ENCODE assay signal across 8 cellular contexts in the genomic region with DNA sequence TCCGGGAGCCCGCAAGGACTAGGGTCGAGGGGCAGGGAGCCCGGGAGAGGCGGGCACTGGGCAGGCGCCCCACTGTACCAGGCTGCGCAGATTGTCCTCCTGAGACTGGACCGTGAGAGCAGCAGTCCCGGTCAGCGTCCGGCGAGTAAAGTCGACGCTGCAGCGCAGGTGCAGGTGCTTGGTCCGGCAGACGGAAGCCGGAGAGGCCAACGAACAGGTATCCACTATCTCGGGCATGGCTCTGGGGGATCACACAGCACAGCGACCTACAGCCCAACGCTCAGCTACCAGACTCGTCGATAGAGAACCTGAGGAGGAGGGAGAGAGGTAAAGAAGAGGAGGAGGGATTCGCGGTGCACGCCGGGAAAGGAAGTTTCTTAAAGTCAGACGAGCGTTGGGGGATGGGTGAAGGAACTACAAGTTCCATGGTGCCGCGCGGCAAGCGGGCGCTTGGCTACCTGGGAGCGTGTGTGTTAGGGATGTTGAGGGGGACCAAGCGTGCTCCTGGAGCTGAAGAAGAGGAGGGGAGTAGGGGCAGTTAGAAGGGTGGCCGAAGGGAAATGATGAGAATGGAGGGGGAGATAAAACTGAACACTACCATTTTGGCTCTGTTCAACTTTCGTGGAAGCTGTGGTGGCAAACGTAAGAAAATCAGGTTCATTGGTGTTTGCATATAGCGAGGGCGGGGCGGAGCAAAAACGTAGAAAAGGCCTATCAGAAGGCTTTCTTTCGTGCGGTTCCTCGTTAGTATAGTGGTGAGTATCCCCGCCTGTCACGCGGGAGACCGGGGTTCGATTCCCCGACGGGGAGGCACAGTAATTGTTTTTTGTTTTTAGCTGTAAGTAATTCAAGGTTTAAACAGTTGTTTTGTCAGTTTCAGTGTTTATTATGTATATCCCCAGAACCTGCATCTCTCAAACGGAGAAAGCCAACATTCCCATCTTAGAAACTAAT. TPM values are rescaled to one million over a fixed set of nuclear protein-coding genes. Genes with fewer than 3 reads are reported as not detected.
DNase-seq lines count a peak whose midpoint lies in the region; ATAC-seq, FAIRE-seq and TF ChIP-seq lines count a peak whose summit lies in the region.

A gene (minus strand): TSS at position 305 of the 954 bp plus-strand sequence. CDS start 68 bp downstream, at position 237.

- H3K9me3 ChIP-seq in WERI-Rb-1 (ENCODE audit: severe bottlenecking) (no peaks in the 10 kb centered on the region), smooth muscle cell (replicated peaks; ENCODE audit: low read depth) (no peaks in the 10 kb centered on the region)

- H3K27me3 ChIP-seq in WERI-Rb-1 (ENCODE audit: insufficient read depth, low read depth, severe bottlenecking), result no peaks in the 10 kb centered on the region
- H3K27me3 ChIP-seq in bronchial epithelial cell (ENCODE audit: control insufficient read depth, insufficient read depth, low read length), result no peaks in the 10 kb centered on the region
- no peaks in the 10 kb centered on the region for H3K27me3 ChIP-seq in smooth muscle cell (ENCODE audit: low read depth)

- H3K4me3 ChIP-seq in WERI-Rb-1 (ENCODE audit: low read depth, low read length) (peak within 1 kb of the TSS; percentile 71), bronchial epithelial cell (ENCODE audit: low read depth, low read length) (peak within 1 kb of the TSS; percentile 95), smooth muscle cell (peak within 1 kb of the TSS; percentile 87)

- DNase-seq in AG08395 (ENCODE audit: low spot score), result peak; percentile 95
- DNase-seq in NCI-H2227 (lab: John Stamatoyannopoulos, UW; ENCODE audit: unreplicated experiment), result peak; percentile 99
- DNase-seq in WERI-Rb-1, result peak; percentile 98
- peak; percentile 98 for DNase-seq in bronchial epithelial cell (ENCODE audit: low read depth)
- DNase-seq in iPS-NIHi7 (ENCODE audit: extremely low spot score), result peak; percentile 97
- peak; percentile 95 for DNase-seq in smooth muscle cell (lab: John Stamatoyannopoulos, UW; ENCODE audit: unreplicated experiment)

- peak within 1 kb of the TSS; percentile 98 for H2AFZ ChIP-seq in smooth muscle cell (ENCODE audit: low read depth)

- H3K4me2 ChIP-seq in smooth muscle cell, result peak within 1 kb of the TSS; percentile 87

- peaks cover 18% of the 10 kb centered on the region for H3K4me1 ChIP-seq in smooth muscle cell (ENCODE audit: low read depth)

- 2% methylated on average over 49 of the region's 55 CpGs for WGBS in smooth muscle cell (ENCODE audit: low lambda C conversion rate)

- TF ChIP-seq CTCF in WERI-Rb-1 (IDR thresholded peaks at IDR 0.05; ENCODE audit: low read depth, low read length) (no peak), bronchial epithelial cell (IDR thresholded peaks at IDR 0.05; ENCODE audit: insufficient read depth, low read length, severe bottlenecking) (no peak), smooth muscle cell (IDR thresholded peaks at IDR 0.05; ENCODE audit: borderline replicate concordance, insufficient read depth, poor library complexity, severe bottlenecking) (no peak)

- H4K20me1 ChIP-seq in smooth muscle cell (ENCODE audit: low read depth), result no peaks in the 10 kb centered on the region

- ATAC-seq in GM18909 (IDR thresholded peaks at IDR 0.05; ENCODE audit: poor library complexity, unreplicated experiment), result peak; percentile 93
- peak; percentile 90 for ATAC-seq in HG03159 (IDR thresholded peaks at IDR 0.05; ENCODE audit: unreplicated experiment)

- no peak for FAIRE-seq in bronchial epithelial cell (lab: Jason Lieb, UNC)

- peaks cover 4% of the 10 kb centered on the region for H3F3A ChIP-seq in smooth muscle cell (ENCODE audit: low read depth)

- H3K36me3 ChIP-seq in WERI-Rb-1 (no peaks in the 10 kb centered on the region), bronchial epithelial cell (ENCODE audit: control insufficient read depth, insufficient read depth, low read length) (no peaks in the 10 kb centered on the region), smooth muscle cell (ENCODE audit: low read depth) (no peaks in the 10 kb centered on the region)

- peaks cover 19% of the 10 kb centered on the region for H3K79me2 ChIP-seq in smooth muscle cell (ENCODE audit: low read depth)

- peak within 1 kb of the TSS; percentile 38 for H3K9ac ChIP-seq in smooth muscle cell (ENCODE audit: low read depth)

- H3K27ac ChIP-seq in WERI-Rb-1 (peak within 1 kb of the TSS; percentile 70), smooth muscle cell (ENCODE audit: low read depth) (peak within 1 kb of the TSS; percentile 32)

RNA-seq across cellular contexts. Expression of the gene that starts here (rescaled TPM):
- total RNA-seq in bronchial epithelial cell, result 66.2 and 83.5 TPM in 2 replicates
- total RNA-seq in smooth muscle cell, result 68.1 and 74.4 TPM in 2 replicates
- 32.4 and 33.9 TPM in 2 replicates for polyA plus RNA-seq in smooth muscle cell

Comparison
In these comparisons a context has a peak if more than half of its experiments do, and no peak if none do; other contexts are left out.
1. Peak in every context shown above with its lines: DNase-seq, ATAC-seq, H3K4me3 ChIP-seq and H3K27ac ChIP-seq.